ENCODE assay signal across 9 cellular contexts in the genomic region with DNA sequence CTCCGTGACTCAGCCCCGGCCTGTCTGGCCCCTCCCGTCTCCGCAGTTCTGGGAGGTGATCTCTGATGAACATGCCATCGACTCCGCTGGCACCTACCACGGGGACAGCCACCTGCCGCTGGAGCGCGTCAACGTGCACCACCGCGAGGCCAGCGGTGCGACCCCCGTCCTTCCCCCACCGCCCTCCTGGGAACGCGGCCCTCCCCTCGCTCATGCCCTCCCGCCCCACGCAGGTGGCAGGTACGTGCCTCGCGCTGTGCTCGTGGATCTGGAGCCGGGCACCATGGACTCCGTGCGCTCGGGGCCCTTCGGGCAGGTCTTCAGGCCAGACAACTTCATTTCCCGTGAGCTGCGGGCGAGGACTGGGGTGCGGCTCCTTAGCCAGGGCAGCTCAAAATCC. TPM values are rescaled to one million over a fixed set of nuclear protein-coding genes. Genes with fewer than 3 reads are reported as not detected.
"Had no signal": no experiment of that assay in that cellular context is flagged by ENCODE, and none has a peak within 500 bp of the region (broad histone marks: within the 10 kb centered on the region; RNA-seq: fewer than 3 reads in every experiment).

No MANE protein-coding gene starts in this region.

RNA-seq across cellular contexts. Expression of gene PRDM7, which starts 17.2 kb away (rescaled TPM):
- total RNA-seq: OCI-LY7, PC-3, PC-9, Peyer's patch, Right ventricle myocardium inferior, Right ventricle myocardium superior, RPMI7951, SJCRH30, SJSA1 had no signal
